Comparison of ENCODE assay signal across 28 cellular contexts in the genomic region with DNA sequence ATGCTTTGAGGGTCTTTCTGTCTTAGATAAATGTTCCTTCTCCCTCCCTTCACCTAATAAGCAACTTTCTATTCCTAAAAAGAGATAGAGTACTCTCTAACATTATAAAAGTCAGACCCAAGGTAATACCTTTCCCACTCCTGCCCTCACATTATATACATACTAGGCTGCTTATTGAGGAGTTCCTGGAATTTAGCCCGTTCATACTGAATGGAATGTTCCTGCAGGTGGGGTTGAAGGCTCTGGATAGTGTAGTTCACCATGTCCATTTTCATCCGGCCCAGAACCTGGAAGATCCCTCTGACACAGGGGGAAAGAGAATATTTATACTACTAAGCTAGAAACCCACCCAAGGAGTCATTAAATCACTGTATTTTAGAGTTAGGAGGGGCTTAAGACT. TPM values are rescaled to one million over a fixed set of nuclear protein-coding genes. Genes with fewer than 3 reads are reported as not detected.
"Had no signal": no experiment of that assay in that cellular context is flagged by ENCODE, and none has a peak within 500 bp of the region (broad histone marks: within the 10 kb centered on the region; RNA-seq: fewer than 3 reads in every experiment).

No MANE protein-coding gene starts in this region.

- H3K27ac ChIP-seq: left ventricle myocardium inferior, ovary, right atrium auricular region, right lobe of liver, transverse colon, upper lobe of right lung had no signal

- H3K4me2 ChIP-seq: smooth muscle cell had no signal

- DNase-seq: hypothalamus; immature natural killer cell; kidney; left ventricle myocardium inferior; mesendoderm; naive thymus-derived CD4-positive, alpha-beta T cell; ovary; right lobe of liver; stimulated activated CD4-positive, alpha-beta T cell treated with anti-CD3 and anti-CD28 coated beads, Interleukin-1b, Interleukin-23, amount 100 ng/mL, for 48 hours; stimulated activated CD4-positive, alpha-beta T cell treated with anti-CD3 and anti-CD28 coated beads, Interleukin-2, amount 100 ng/mL, for 48 hours; stimulated activated CD4-positive, alpha-beta T cell treated with anti-CD3 and anti-CD28 coated beads, Interleukin-4, amount 100 ng/mL, for 4 hours; stimulated activated CD8-positive, alpha-beta memory T cell treated with anti-CD3 and anti-CD28 coated beads, Interleukin-4, amount 100 ng/mL, for 48 hours; stimulated activated naive CD4-positive, alpha-beta T cell treated with Interleukin-2 at 50 U/mL for 16 hours; stimulated activated naive CD8-positive, alpha-beta T cell treated with anti-CD3 and anti-CD28 coated beads, Interleukin-15, amount 100 ng/mL, for 72 hours; substantia nigra; transverse colon; upper lobe of right lung had no signal

- H3K36me3 ChIP-seq: left ventricle myocardium inferior, ovary, right atrium auricular region, right lobe of liver, transverse colon, upper lobe of right lung had no signal

- H3K9me3 ChIP-seq: ovary, right lobe of liver, transverse colon, upper lobe of right lung had no signal

- H3K4me1 ChIP-seq: left ventricle myocardium inferior, right atrium auricular region, right lobe of liver, transverse colon, upper lobe of right lung had no signal

- H3K4me3 ChIP-seq: left ventricle myocardium inferior, lung, ovary, right atrium auricular region, right lobe of liver, smooth muscle cell, transverse colon, upper lobe of right lung had no signal

- ATAC-seq: naive thymus-derived CD4-positive, alpha-beta T cell; natural killer cell treated with Interleukin-12 subunit alpha and Interleukin-12 subunit beta and Interleukin-15 and Interleukin-18, amount 100 ng/mL, for 72 hours; right lobe of liver; stimulated activated memory B cell treated with anti-CD40 and anti-IgM and Interleukin-4, amounts not matched to agents 10 μg/mL and 1 μg/mL and 100 μg/mL, for 72 hours; stimulated activated naive CD8-positive, alpha-beta T cell treated with anti-CD3 and anti-CD28 coated beads, Interleukin-15, amount 100 ng/mL, for 72 hours; upper lobe of right lung had no signal

- H3K27me3 ChIP-seq: ovary, right atrium auricular region, right lobe of liver, transverse colon, upper lobe of right lung had no signal

RNA-seq across cellular contexts. Expression of a gene that starts 20.4 kb away (rescaled TPM):
- total RNA-seq: left ventricle myocardium inferior; mononuclear cell; myocyte; naive thymus-derived CD4-positive, alpha-beta T cell; natural killer cell treated with Interleukin-12 subunit alpha and Interleukin-12 subunit beta and Interleukin-15 and Interleukin-18, amount 100 ng/mL, for 72 hours; omental fat pad; progenitor cell of endocrine pancreas; right atrium auricular region; skeletal muscle tissue; smooth muscle cell; upper lobe of right lung had no signal
- polyA plus RNA-seq: immature natural killer cell; naive thymus-derived CD4-positive, alpha-beta T cell; neural cell had no signal
